13 cellular contexts compared by ENCODE assay signal in genomic region chrX:136586386-136586785, GRCh38. TPM values are rescaled to one million over a fixed set of nuclear protein-coding genes. Genes with fewer than 3 reads are reported as not detected.
DNase-seq lines count a peak whose midpoint lies in the region; ATAC-seq and TF ChIP-seq lines count a peak whose summit lies in the region.
"Had no signal": no experiment of that assay in that cellular context is flagged by ENCODE, and none has a peak within 500 bp of the region (broad histone marks: within the 10 kb centered on the region; RNA-seq: fewer than 3 reads in every experiment).

No MANE protein-coding gene starts in this region.

- TF ChIP-seq CTCF in PC-3 (conservative IDR thresholded peaks at IDR 0.05; ENCODE audit: low read depth, low read length) (no peak), astrocyte of the cerebellum (IDR thresholded peaks at IDR 0.05; ENCODE audit: low read depth, low read length, missing control alignments) (no peak), retinal pigment epithelial cell (conservative IDR thresholded peaks at IDR 0.05; ENCODE audit: low read depth, low read length) (no peak), MM.1S (IDR thresholded peaks at IDR 0.05; ENCODE audit: low read length) (no peak)

- H3K4me2 ChIP-seq in PC-3 (ENCODE audit: low read length), result peak overlapping the region; percentile 12; the same call in 1 of the 2 replicates
- H3K4me2 ChIP-seq in MM.1S (ENCODE audit: low read depth, low read length), result no peak overlapping the region
- H3K4me2 ChIP-seq: A549 had no signal

- peak; percentile 23 to 31 for ATAC-seq in activated CD4-positive, CD25-positive, alpha-beta regulatory T cell treated with anti-CD3 and anti-CD28 coated beads, Interleukin-2, amount 50 U/mL, for 24 hours
- peak; percentile 54 for ATAC-seq in PC-3
- ATAC-seq: A549 had no signal

- H3K27ac ChIP-seq in PC-3 (ENCODE audit: low read length) (peak overlapping the region; percentile 65), MM.1S (ENCODE audit: low read length) (no peak overlapping the region)
- H3K27ac ChIP-seq: A549, SJSA1, tibial artery had no signal

- H3F3A ChIP-seq in PC-3 (ENCODE audit: low read length, unreplicated experiment) (no peaks in the 10 kb centered on the region), MM.1S (ENCODE audit: insufficient read depth, low read length) (0 out of 2 replicates have a peak, but pooled peaks cover 4% of the 10 kb centered on the region)

- H3K9me2 ChIP-seq in PC-3 (replicated peaks; ENCODE audit: low read length) (no peaks in the 10 kb centered on the region), MM.1S (replicated peaks; ENCODE audit: insufficient read depth, low read length) (no peaks in the 10 kb centered on the region)

- H3K4me1 ChIP-seq in PC-3 (ENCODE audit: insufficient read depth, low read length) (peaks cover 33% of the 10 kb centered on the region), MM.1S (ENCODE audit: low read length) (peaks cover 17% of the 10 kb centered on the region; the same call in 1 of the 2 replicates)
- H3K4me1 ChIP-seq: A549, SJSA1, tibial artery had no signal

- H3K36me3 ChIP-seq in PC-3 (ENCODE audit: low read depth, low read length) (no peaks in the 10 kb centered on the region), MM.1S (replicated peaks; ENCODE audit: insufficient read depth, low read length) (no peaks in the 10 kb centered on the region)
- H3K36me3 ChIP-seq: SJSA1, tibial artery had no signal

- H3K79me2 ChIP-seq in PC-3 (ENCODE audit: low read length), result no peaks in the 10 kb centered on the region
- H3K79me2 ChIP-seq in MM.1S (ENCODE audit: low read length), result no peaks in the 10 kb centered on the region

- CTCF ChIA-PET in PC-3 (lab: Charles Lee), result no interaction called here

- H3K9me3 ChIP-seq in PC-3 (ENCODE audit: low read length), result no peaks in the 10 kb centered on the region
- no peaks in the 10 kb centered on the region for H3K9me3 ChIP-seq in MM.1S (replicated peaks; ENCODE audit: insufficient read depth, low read length)
- H3K9me3 ChIP-seq: A549, SJSA1, tibial artery had no signal

- DNase-seq in activated CD4-positive, CD25-positive, alpha-beta regulatory T cell (lab: John Stamatoyannopoulos, UW), result no peak
- peak; percentile 67 for DNase-seq in PC-3
- peak; percentile 33 for DNase-seq in astrocyte of the cerebellum (ENCODE audit: low read depth)
- peak; percentile 41 for DNase-seq in retinal pigment epithelial cell (ENCODE audit: low read depth)
- no peak for DNase-seq in MM.1S
- DNase-seq in putamen (ENCODE audit: low spot score), result no peak
- no peak for DNase-seq in HuH-7.5 (ENCODE audit: low spot score)
- DNase-seq: erythroblast, NCI-H2171, tibial artery had no signal

- no peak overlapping the region for H3K9ac ChIP-seq in PC-3 (ENCODE audit: low read length)
- H3K9ac ChIP-seq in MM.1S (ENCODE audit: low read length), result no peak overlapping the region

- H2AFZ ChIP-seq in PC-3 (ENCODE audit: low read length) (no peak overlapping the region; the same call in 1 of the 2 replicates), MM.1S (ENCODE audit: low read length) (no peak overlapping the region)

- POLR2A ChIA-PET in PC-3 (lab: Charles Lee; ENCODE audit: unreplicated experiment), result no interaction called here

- intact Hi-C loops in PC-3 (cut with micrococcal nuclease), result no loop called here

- H3K27me3 ChIP-seq in PC-3 (ENCODE audit: low read length), result no peaks in the 10 kb centered on the region
- no peaks in the 10 kb centered on the region for H3K27me3 ChIP-seq in MM.1S (replicated peaks; ENCODE audit: insufficient read depth, low read length)
- H3K27me3 ChIP-seq: SJSA1, tibial artery had no signal

- no peaks in the 10 kb centered on the region for H4K20me1 ChIP-seq in PC-3 (ENCODE audit: low read length)
- no peaks in the 10 kb centered on the region for H4K20me1 ChIP-seq in MM.1S (ENCODE audit: insufficient read depth, low read length)

- in situ Hi-C loops in astrocyte of the cerebellum (cut with HindIII; ENCODE audit: low sequenced_read_pairs), result no loop called here

- no peak overlapping the region for H3K4me3 ChIP-seq in PC-3 (ENCODE audit: low read length)
- H3K4me3 ChIP-seq in astrocyte of the cerebellum (ENCODE audit: low read depth, low read length), result no peak overlapping the region
- no peak overlapping the region for H3K4me3 ChIP-seq in retinal pigment epithelial cell (ENCODE audit: low read length)
- no peak overlapping the region for H3K4me3 ChIP-seq in MM.1S (ENCODE audit: low read length)
- H3K4me3 ChIP-seq: A549, SJSA1, tibial artery had no signal

- no TSS peak for BruUV-seq in PC-3 (replicated peaks; lab: Mats Ljungman, UMichigan)

RNA-seq across cellular contexts. Expression of gene VGLL1, which starts 54.4 kb away (rescaled TPM):
- 4.2 and 5.3 TPM in 2 replicates for total RNA-seq in PC-3 (2014; rRNA removed)
- total RNA-seq: SJSA1 had no signal

Comparison
In these comparisons a context has a peak if more than half of its experiments do, and no peak if none do; other contexts are left out.
1. DNase-seq: peak in PC-3 (single experiment), astrocyte of the cerebellum (single experiment) and retinal pigment epithelial cell (single experiment); none in activated CD4-positive, CD25-positive, alpha-beta regulatory T cell (0 of 4), MM.1S (single experiment), putamen (single experiment) and HuH-7.5 (single experiment).